In genomic region chr11:115869780-115870431, GRCh38 we compare ENCODE assay signal across 8 cellular contexts.
A peak's percentile ranks its signal among the peaks of the same experiment; 100 is the strongest.
DNase-seq lines count a peak whose midpoint lies in the region; ATAC-seq and TF ChIP-seq lines count a peak whose summit lies in the region.

No MANE protein-coding gene starts in this region.

- no peaks in the 10 kb centered on the region for H3F3A ChIP-seq in OCI-LY1 (ENCODE audit: insufficient read depth, low read length)

- H3K4me2 ChIP-seq in OCI-LY1 (ENCODE audit: low read length): no peak overlapping the region

- intact Hi-C loops in right cardiac atrium (cut with DNase I): no loop called here

- H3K27me3 ChIP-seq in GM06990 (replicated peaks; ENCODE audit: control insufficient read depth, insufficient read depth, low read length) (no peaks in the 10 kb centered on the region), OCI-LY1 (ENCODE audit: insufficient read depth, low read length) (no peaks in the 10 kb centered on the region), right cardiac atrium (ENCODE audit: control insufficient read depth, insufficient read depth) (no peaks in the 10 kb centered on the region)

- WGBS in right cardiac atrium: 55% methylated on average over 5 of the region's 5 CpGs

- H3K79me2 ChIP-seq in OCI-LY1 (ENCODE audit: insufficient read depth, low read length): no peaks in the 10 kb centered on the region

- H3K9me2 ChIP-seq in OCI-LY1 (ENCODE audit: low read depth, low read length): no peaks in the 10 kb centered on the region

- in situ Hi-C loops in G401 (cut with HindIII; ENCODE audit: low sequenced_read_pairs): no loop called here

- H3K4me1 ChIP-seq in OCI-LY1 (ENCODE audit: insufficient read depth, low read length, severe bottlenecking) (peaks cover 7% of the 10 kb centered on the region), right cardiac atrium (ENCODE audit: control insufficient read depth, insufficient read depth, low read length) (no peaks in the 10 kb centered on the region)

- TF ChIP-seq CTCF in GM06990 (IDR thresholded peaks at IDR 0.05; ENCODE audit: insufficient read depth, low read length, poor library complexity, severe bottlenecking) (peak; percentile 89), OCI-LY1 (IDR thresholded peaks at IDR 0.05; ENCODE audit: low read length) (peak; percentile 33; the same call in 1 of the 2 replicates), omental fat pad (IDR thresholded peaks at IDR 0.05) (no peak)

- no peaks in the 10 kb centered on the region for H3K36me3 ChIP-seq in GM06990 (ENCODE audit: control insufficient read depth, insufficient read depth, low read length)
- no peaks in the 10 kb centered on the region for H3K36me3 ChIP-seq in OCI-LY1 (ENCODE audit: insufficient read depth, low read length)

- peak; percentile 74 for ATAC-seq in GM19438 (IDR thresholded peaks at IDR 0.05; ENCODE audit: low read depth, unreplicated experiment)
- ATAC-seq in HG03432 (IDR thresholded peaks at IDR 0.05; ENCODE audit: unreplicated experiment): peak; percentile 73
- ATAC-seq in right cardiac atrium: no peak
- ATAC-seq in omental fat pad (ENCODE audit: low FRiP score): no peak

- H3K9me3 ChIP-seq in OCI-LY1 (ENCODE audit: low read length) (no peaks in the 10 kb centered on the region), right cardiac atrium (ENCODE audit: control insufficient read depth, low read length) (no peaks in the 10 kb centered on the region)

- DNase-seq in GM06990 (ENCODE audit: extremely low read depth, insufficient read length) (peak; percentile 65), right cardiac atrium (peak in 2 of 3 donors; percentile 35 to 58), G401 (ENCODE audit: low spot score) (no peak), omental fat pad (ENCODE audit: low spot score) (no peak), NCI-H1930 (lab: John Stamatoyannopoulos, UW) (no peak)

- H4K20me1 ChIP-seq in OCI-LY1 (ENCODE audit: insufficient read depth, low read length): no peaks in the 10 kb centered on the region

- H3K4me3 ChIP-seq in GM06990 (replicated peaks; ENCODE audit: low read depth, low read length) (no peak overlapping the region), OCI-LY1 (ENCODE audit: low read depth, low read length, poor library complexity, severe bottlenecking) (no peak overlapping the region), right cardiac atrium (ENCODE audit: low read length) (no peak overlapping the region)

- no peak overlapping the region for H2AFZ ChIP-seq in OCI-LY1 (ENCODE audit: low read length)

- H3K27ac ChIP-seq in OCI-LY1 (ENCODE audit: low read depth, low read length, poor library complexity, severe bottlenecking): no peak overlapping the region
- no peak overlapping the region for H3K27ac ChIP-seq in right cardiac atrium (ENCODE audit: low read length)

- no peak overlapping the region for H3K9ac ChIP-seq in OCI-LY1 (ENCODE audit: low read length)

Comparison
In these comparisons a context has a peak if more than half of its experiments do, and no peak if none do; other contexts are left out.
1. DNase-seq: peak in GM06990 (single experiment) and right cardiac atrium (2 of 3); none in G401 (single experiment), omental fat pad (single experiment) and NCI-H1930 (0 of 2).
2. CTCF ChIP-seq: peak in GM06990 (single experiment) and OCI-LY1 (single experiment); none in omental fat pad (0 of 3).
3. ATAC-seq: peak in GM19438 (single experiment) and HG03432 (single experiment); none in right cardiac atrium (0 of 2) and omental fat pad (single experiment).